20 cellular contexts compared by ENCODE assay signal in the genomic region with DNA sequence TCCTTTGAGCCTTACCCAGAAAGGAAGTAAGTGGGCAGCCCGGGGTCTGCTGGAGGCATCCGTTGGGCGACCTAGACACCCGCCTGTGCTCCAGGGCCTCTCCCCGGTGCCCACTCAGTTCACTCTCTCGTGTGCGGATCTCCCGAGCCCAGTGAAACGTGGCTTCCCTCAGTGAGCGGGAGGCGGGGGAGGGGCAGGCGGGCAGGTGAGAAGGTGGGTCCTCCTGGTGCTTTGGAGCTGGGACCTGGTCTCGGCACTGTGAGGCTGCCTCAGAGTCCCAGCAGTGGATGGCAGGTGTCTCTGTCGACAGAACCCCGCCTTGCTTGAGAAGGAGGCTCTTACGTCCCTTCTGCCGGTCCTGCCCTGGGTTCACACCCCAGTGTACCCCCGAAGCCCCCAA.
"Had no signal": no experiment of that assay in that cellular context is flagged by ENCODE, and none has a peak within 500 bp of the region (broad histone marks: within the 10 kb centered on the region; RNA-seq: fewer than 3 reads in every experiment).

No MANE protein-coding gene starts in this region.

- H3K4me3 Mint-ChIP-seq: activated T-cell treated with anti-CD3 and anti-CD28 coated beads, Interleukin-2, amount 50 U/mL, for 72 hours; stimulated activated naive CD8-positive, alpha-beta T cell treated with anti-CD3 and anti-CD28 coated beads, Interleukin-15, Interleukin-2, amounts not matched to agents 100 ng/mL and 50 ng/mL, for 24 hours had no signal

- H3K27me3 ChIP-seq: colonic mucosa, tibial nerve had no signal

- H3K27ac ChIP-seq: colonic mucosa, psoas muscle, skin epidermis, tibial nerve had no signal

- H3K9me3 ChIP-seq: colonic mucosa, psoas muscle, tibial nerve had no signal

- H3K9me3 Mint-ChIP-seq: activated naive CD4-positive, alpha-beta T cell treated with anti-CD3 and anti-CD28 coated beads, Interleukin-2, amount 50 U/mL, for 72 hours; activated T-cell treated with anti-CD3 and anti-CD28 coated beads, Interleukin-2, amount 50 U/mL, for 72 hours; stimulated activated naive CD8-positive, alpha-beta T cell treated with anti-CD3 and anti-CD28 coated beads, Interleukin-15, Interleukin-2, amounts not matched to agents 100 ng/mL and 50 ng/mL, for 24 hours had no signal

- H3K4me1 ChIP-seq: colonic mucosa, psoas muscle had no signal

- H3K27ac Mint-ChIP-seq: stimulated activated naive CD8-positive, alpha-beta T cell treated with anti-CD3 and anti-CD28 coated beads, Interleukin-15, Interleukin-2, amounts not matched to agents 100 ng/mL and 50 ng/mL, for 24 hours had no signal

- DNase-seq: activated CD4-positive, alpha-beta T cell treated with anti-CD3 and anti-CD28 coated beads for 48 hours; activated CD4-positive, CD25-positive, alpha-beta regulatory T cell; activated CD8-positive, alpha-beta memory T cell treated with anti-CD3 and anti-CD28 coated beads, Interleukin-2, amount 50 U/mL, for 4 hours; activated effector memory CD4-positive, alpha-beta T cell treated with anti-CD3 and anti-CD28 coated beads, Interleukin-2, amount 50 U/mL, for 16 hours; activated T-cell treated with anti-CD3 and anti-CD28 coated beads, Interleukin-2, amount 50 U/mL, for 72 hours; amygdala; central memory CD4-positive, alpha-beta T cell; colonic mucosa; erythroblast; foreskin melanocyte; glutamatergic neuron; hippocampal formation; islet precursor cell; psoas muscle; T-helper 1 cell; T1000 had no signal

- H3K27me3 Mint-ChIP-seq: stimulated activated naive CD8-positive, alpha-beta T cell treated with anti-CD3 and anti-CD28 coated beads, Interleukin-15, Interleukin-2, amounts not matched to agents 100 ng/mL and 50 ng/mL, for 24 hours had no signal
